In the genomic region with DNA sequence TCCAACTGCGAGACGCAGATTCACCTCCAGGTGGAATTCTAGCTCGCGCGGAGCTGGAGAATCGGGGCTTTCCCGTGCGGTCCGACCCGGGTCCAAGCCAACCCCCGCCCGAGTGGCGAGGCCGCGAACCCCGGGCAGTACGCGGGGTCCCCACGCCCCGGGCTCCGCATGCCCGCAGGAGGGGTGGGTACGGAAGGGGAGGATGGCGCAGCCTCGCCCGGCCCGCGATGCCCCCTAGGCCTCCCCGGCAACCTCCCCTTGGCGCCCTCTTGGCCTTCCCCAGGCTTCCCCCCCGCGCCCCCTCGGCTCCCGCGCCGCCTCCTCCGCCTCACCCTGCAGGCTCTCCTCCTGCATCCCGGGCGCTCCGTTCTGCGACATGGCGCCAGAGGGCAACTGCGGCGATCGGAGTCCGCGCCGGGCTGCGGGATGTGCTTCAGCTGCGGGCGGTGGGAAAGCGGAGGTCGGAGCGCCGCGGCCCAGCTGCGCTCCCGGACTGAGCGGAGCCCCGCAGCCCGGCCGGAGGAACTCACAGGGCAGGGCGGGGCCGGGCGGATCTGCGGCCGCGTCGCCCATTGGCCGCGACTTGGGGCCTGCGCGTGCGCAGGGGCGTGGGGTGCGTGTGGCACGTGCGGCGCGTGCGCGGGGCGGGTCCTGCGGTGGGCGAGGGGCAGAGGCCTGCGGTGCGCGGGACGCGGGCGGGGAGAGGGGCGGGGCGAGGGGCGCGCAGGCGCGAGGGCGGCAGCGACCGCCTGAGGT, we compare ENCODE assay signal across 8 cellular contexts. TPM values are rescaled to one million over a fixed set of nuclear protein-coding genes. Genes with fewer than 3 reads are reported as not detected.
DNase-seq lines count a peak whose midpoint lies in the region; ATAC-seq and TF ChIP-seq lines count a peak whose summit lies in the region.

BNIP3 (minus strand) TSS at position 495 of the 756 bp plus-strand sequence; CDS start at position 378, 117 bp downstream.

- peak; percentile 88 for ATAC-seq in GM18520 (IDR thresholded peaks at IDR 0.05; ENCODE audit: unreplicated experiment)
- ATAC-seq in HG03060 (IDR thresholded peaks at IDR 0.05; ENCODE audit: low read depth, unreplicated experiment) = peak; percentile 53

- DNase-seq in A673 (ENCODE audit: low spot score) (peak; percentile 93), NCI-H2227 (lab: John Stamatoyannopoulos, UW; ENCODE audit: unreplicated experiment) (peak; percentile 95), cerebellum (ENCODE audit: low spot score) (peak; percentile 98), kidney epithelial cell (ENCODE audit: low read depth) (peak; percentile 66)
- peak; percentile 93 to 95 for DNase-seq in activated CD4-positive, alpha-beta T cell treated with anti-CD3 and anti-CD28 coated beads for 24 hours (ENCODE audit: low read depth in 2 of 2)
- DNase-seq in stimulated activated CD4-positive, alpha-beta T cell treated with anti-CD3 and anti-CD28 coated beads, Interleukin-15, amount 100 ng/mL, for 24 hours = peak; percentile 97

- H3K4me1 ChIP-seq in A673 (ENCODE audit: insufficient read depth, low read length, poor library complexity, severe bottlenecking) = peaks cover 10% of the 10 kb centered on the region

- H3K27me3 ChIP-seq in A673 (replicated peaks; ENCODE audit: insufficient read depth, low read depth, low read length, poor library complexity) (no peaks in the 10 kb centered on the region), kidney epithelial cell (ENCODE audit: control insufficient read depth, insufficient read depth, low read length) (no peaks in the 10 kb centered on the region)

- CTCF ChIA-PET in A673 (lab: Charles Lee) = interaction anchor here (0.8 kb wide), 1 partner anchor 41 kb away, joined by 3 read pairs; no protein-coding TSS in a partner anchor

- H3K27ac ChIP-seq in A673 (ENCODE audit: low read depth, low read length, poor library complexity, severe bottlenecking) = peak within 1 kb of the TSS; percentile 67

- intact Hi-C loops in A673 (cut with micrococcal nuclease; ENCODE audit: unreplicated experiment) = no loop called here

- TF ChIP-seq CTCF in A673 (conservative IDR thresholded peaks at IDR 0.05; ENCODE audit: low read depth, low read length) (no peak), kidney epithelial cell (IDR thresholded peaks at IDR 0.05; ENCODE audit: insufficient read depth, low read length, poor library complexity, severe bottlenecking) (no peak)

- H3K4me3 ChIP-seq in A673 (ENCODE audit: low read depth, low read length, poor library complexity, severe bottlenecking) = peak within 1 kb of the TSS; percentile 93
- peak within 1 kb of the TSS; percentile 83 for H3K4me3 ChIP-seq in kidney epithelial cell (ENCODE audit: low read depth, low read length)

- POLR2A ChIA-PET in A673 (lab: Charles Lee; ENCODE audit: low non-redundant PET) = no interaction called here

- H3K36me3 ChIP-seq in A673 (ENCODE audit: insufficient read depth, low read length, poor library complexity, severe bottlenecking) (no peaks in the 10 kb centered on the region), kidney epithelial cell (ENCODE audit: control insufficient read depth, insufficient read depth, low read length) (peaks cover 2% of the 10 kb centered on the region)

- H3K9me3 ChIP-seq in A673 (ENCODE audit: low read depth, low read length, poor library complexity, severe bottlenecking) = no peaks in the 10 kb centered on the region

- no TSS peak for BruUV-seq in A673 (replicated peaks; lab: Mats Ljungman, UMichigan)

RNA-seq across cellular contexts. Expression of gene BNIP3, which starts in this region (rescaled TPM):
- total RNA-seq in A673 (2021) = 24.9 and 33.2 TPM in 2 replicates
- 31.1 TPM for total RNA-seq in cerebellum
- total RNA-seq in kidney epithelial cell = 57.3 and 70.7 TPM in 2 replicates

Comparison
In these comparisons a context has a peak if more than half of its experiments do, and no peak if none do; other contexts are left out.
1. Peak in every context shown above with its lines: DNase-seq, ATAC-seq, H3K4me3 ChIP-seq and H3K27ac ChIP-seq.